11 cellular contexts compared by ENCODE assay signal in the genomic region with DNA sequence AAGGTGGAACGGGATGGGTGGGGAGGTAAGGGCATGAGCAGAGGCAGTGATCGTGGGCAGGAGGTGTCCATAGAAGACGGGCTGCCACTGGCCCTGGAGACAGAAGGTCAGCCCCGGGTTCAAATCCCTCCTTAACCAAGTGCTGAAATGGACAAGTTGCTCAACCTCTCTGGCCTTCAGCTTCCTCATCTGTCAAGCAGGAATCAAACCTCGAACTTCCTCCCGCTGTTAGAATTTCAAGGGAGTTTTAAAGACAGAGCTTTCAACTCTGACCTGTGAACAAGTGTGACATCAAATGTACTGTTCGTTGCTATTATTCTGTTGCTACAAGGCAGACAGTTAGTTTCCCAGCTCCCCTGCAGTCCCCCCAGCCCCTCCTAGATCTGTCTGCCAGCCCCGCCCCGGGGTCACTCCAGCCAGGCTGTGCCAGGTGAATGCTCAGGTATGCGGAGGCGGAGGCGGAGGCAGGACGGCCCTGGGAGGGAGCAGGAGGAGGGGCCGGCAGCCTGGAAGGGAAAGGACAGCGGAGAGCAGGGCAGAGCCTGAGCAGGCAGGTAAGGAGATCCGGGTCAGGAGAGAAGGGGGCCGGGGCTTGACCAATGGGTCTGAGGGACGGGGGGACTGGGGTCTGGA.
A peak's percentile ranks its signal among the peaks of the same experiment; 100 is the strongest.
DNase-seq lines count a peak whose midpoint lies in the region; ATAC-seq and TF ChIP-seq lines count a peak whose summit lies in the region.
"Had no signal": no experiment of that assay in that cellular context is flagged by ENCODE, and none has a peak within 500 bp of the region (broad histone marks: within the 10 kb centered on the region; RNA-seq: fewer than 3 reads in every experiment).

Gene EPS8L1, plus strand, starts transcription at position 504 of the 633 bp plus-strand sequence. CDS start 576 bp downstream, outside the sequence.

- H3K27me3 ChIP-seq in mucosa of rectum (ENCODE audit: control insufficient read depth in 2 of 2, insufficient read depth in 2 of 2, low read length in 2 of 2), result peaks cover 0 to 2% of the 10 kb centered on the region in 2 donors

- H3K9me3 ChIP-seq in mucosa of rectum (ENCODE audit: control insufficient read depth in 2 of 2, low read length in 2 of 2), result no peaks in the 10 kb centered on the region

- no peak for TF ChIP-seq CTCF in epithelial cell of esophagus (IDR thresholded peaks at IDR 0.05; ENCODE audit: insufficient read depth, low read depth, low read length, missing control alignments)

- no peaks in the 10 kb centered on the region for H3K36me3 ChIP-seq in mucosa of rectum (ENCODE audit: control insufficient read depth in 2 of 2, insufficient read depth in 2 of 2, low read length in 2 of 2)

- DNase-seq in AML-193 (lab: John Stamatoyannopoulos, UW) (peak; percentile 25 to 44), NCI-H146 treated with DMSO at 0.1 percent for 48 hours (lab: John Stamatoyannopoulos, UW; ENCODE audit: unreplicated experiment) (peak; percentile 6), epithelial cell of esophagus (ENCODE audit: low read depth) (peak; percentile 78), Ammon's horn (ENCODE audit: low spot score) (no peak), superior temporal gyrus (ENCODE audit: extremely low spot score) (no peak), NCI-H1092 treated with DMSO at 0.1 percent for 48 hours (lab: John Stamatoyannopoulos, UW) (no peak)
- DNase-seq: activated CD4-positive, alpha-beta T cell treated with anti-CD3 and anti-CD28 coated beads, Interleukin-2, amount 50 U/mL, for 1 hour; amniotic stem cell; NCI-H1048 had no signal

- H3K4me1 ChIP-seq in mucosa of rectum (ENCODE audit: control insufficient read depth in 2 of 2, insufficient read depth in 2 of 2, low read length in 2 of 2), result peaks cover 16 to 31% of the 10 kb centered on the region in 2 donors

- peak within 1 kb of the TSS; percentile 52 to 78 for H3K27ac ChIP-seq in mucosa of rectum (ENCODE audit: low read depth in 2 of 2, low read length in 2 of 2)

- peak within 1 kb of the TSS; percentile 52 for H3K4me3 ChIP-seq in epithelial cell of esophagus (ENCODE audit: low read length)
- peak within 1 kb of the TSS; percentile 26 to 58 for H3K4me3 ChIP-seq in mucosa of rectum (ENCODE audit: low read length in 2 of 2)

- ATAC-seq in HG03565 (IDR thresholded peaks at IDR 0.05; ENCODE audit: unreplicated experiment), result no peak

- peak within 1 kb of the TSS in 1 of 2 donors; percentile 77 for H3K9ac ChIP-seq in mucosa of rectum (ENCODE audit: low read depth in 1 of 2, low read length in 2 of 2)

Comparison
In these comparisons a context has a peak if more than half of its experiments do, and no peak if none do; other contexts are left out.
1. DNase-seq: peak in AML-193 (2 of 2), NCI-H146 treated with DMSO at 0.1 percent for 48 hours (single experiment) and epithelial cell of esophagus (single experiment); none in Ammon's horn (single experiment), superior temporal gyrus (single experiment) and NCI-H1092 treated with DMSO at 0.1 percent for 48 hours (single experiment).